In genomic region chr22:38700789-38701628, GRCh38 we compare ENCODE assay signal across 1 cellular context.
TF ChIP-seq lines count a peak whose summit lies in the region.

Gene JOSD1, minus strand, starts transcription at chr22:38700943. Its CDS starts 956 bp downstream, at chr22:38699987.

TF ChIP-seq in K562, 482 proteins besides CTCF, POLR2A, EP300 and RAD21 (continued from another document and continues in another):
- TF ChIP-seq ZNF407 (IDR thresholded peaks at IDR 0.05; ENCODE audit: low read depth) (no peak), XRCC5 (IDR thresholded peaks at IDR 0.05; ENCODE audit: low read depth, low read length) (no peak), LCOR (CRISPR knock-in tag; IDR thresholded peaks at IDR 0.05) (0 out of 2 replicates have a peak, but pooled peaks have one; percentile 19), MXI1 (IDR thresholded peaks at IDR 0.05; ENCODE audit: low read depth, low read length) (no peak), ZNF586 (CRISPR knock-in tag; conservative IDR thresholded peaks at IDR 0.05) (no peak), ZNF274 (IDR thresholded peaks at IDR 0.05; ENCODE audit: borderline replicate concordance, low read depth, low read length) (no peak), KLF10 (CRISPR knock-in tag; IDR thresholded peaks at IDR 0.05) (no peak), IRF2 (CRISPR knock-in tag; IDR thresholded peaks at IDR 0.05) (no peak), NR1H2 (CRISPR knock-in tag; IDR thresholded peaks at IDR 0.05) (0 out of 2 replicates have a peak, but pooled peaks have one; percentile 7), TAF15 (IDR thresholded peaks at IDR 0.05; ENCODE audit: low read depth, low read length) (no peak), JUN (IDR thresholded peaks at IDR 0.05; ENCODE audit: borderline replicate concordance, low read depth, low read length) (peak; percentile 91), JUN (CRISPR knock-in tag; IDR thresholded peaks at IDR 0.05; ENCODE audit: borderline replicate concordance) (peak; percentile 61; the same call in 1 of the 2 replicates), IFI16 (CRISPR knock-in tag; IDR thresholded peaks at IDR 0.05) (no peak), NFYB (IDR thresholded peaks at IDR 0.05; ENCODE audit: extremely low read depth, insufficient read length) (no peak), ZNF174 (CRISPR knock-in tag; IDR thresholded peaks at IDR 0.05) (no peak), ZNF551 (CRISPR knock-in tag; IDR thresholded peaks at IDR 0.05) (no peak), BCL6 (CRISPR knock-in tag; IDR thresholded peaks at IDR 0.05) (no peak), NCOA6 (IDR thresholded peaks at IDR 0.05) (no peak), ZNF785 (CRISPR knock-in tag; IDR thresholded peaks at IDR 0.05) (no peak), HOXB6 (CRISPR knock-in tag; IDR thresholded peaks at IDR 0.05; ENCODE audit: borderline replicate concordance) (no peak), ZNF780A (CRISPR knock-in tag; IDR thresholded peaks at IDR 0.05) (no peak), USF1 (CRISPR knock-in tag; IDR thresholded peaks at IDR 0.05) (peak; percentile 2; the same call in 1 of the 2 replicates), THRAP3 (IDR thresholded peaks at IDR 0.05; ENCODE audit: borderline replicate concordance) (no peak), MYNN (IDR thresholded peaks at IDR 0.05) (no peak), MYNN (CRISPR knock-in tag; IDR thresholded peaks at IDR 0.05) (no peak), ZFP91 (CRISPR knock-in tag; IDR thresholded peaks at IDR 0.05) (no peak), ZNF143 (CRISPR knock-in tag; IDR thresholded peaks at IDR 0.05) (no peak), BRD4 (IDR thresholded peaks at IDR 0.05) (no peak), ARID2 (IDR thresholded peaks at IDR 0.05) (no peak), HLTF (IDR thresholded peaks at IDR 0.05) (no peak), GABPB1 (CRISPR knock-in tag; IDR thresholded peaks at IDR 0.05) (peak; percentile 90), SRF (CRISPR knock-in tag; IDR thresholded peaks at IDR 0.05) (no peak), E2F1 (CRISPR knock-in tag; IDR thresholded peaks at IDR 0.05) (no peak), ZNF512 (tag; IDR thresholded peaks at IDR 0.05) (no peak), EGR1 (conservative IDR thresholded peaks at IDR 0.05) (peak; percentile 88), LARP7 (IDR thresholded peaks at IDR 0.05) (no peak)
- TF ChIP-seq, protein P1, sequence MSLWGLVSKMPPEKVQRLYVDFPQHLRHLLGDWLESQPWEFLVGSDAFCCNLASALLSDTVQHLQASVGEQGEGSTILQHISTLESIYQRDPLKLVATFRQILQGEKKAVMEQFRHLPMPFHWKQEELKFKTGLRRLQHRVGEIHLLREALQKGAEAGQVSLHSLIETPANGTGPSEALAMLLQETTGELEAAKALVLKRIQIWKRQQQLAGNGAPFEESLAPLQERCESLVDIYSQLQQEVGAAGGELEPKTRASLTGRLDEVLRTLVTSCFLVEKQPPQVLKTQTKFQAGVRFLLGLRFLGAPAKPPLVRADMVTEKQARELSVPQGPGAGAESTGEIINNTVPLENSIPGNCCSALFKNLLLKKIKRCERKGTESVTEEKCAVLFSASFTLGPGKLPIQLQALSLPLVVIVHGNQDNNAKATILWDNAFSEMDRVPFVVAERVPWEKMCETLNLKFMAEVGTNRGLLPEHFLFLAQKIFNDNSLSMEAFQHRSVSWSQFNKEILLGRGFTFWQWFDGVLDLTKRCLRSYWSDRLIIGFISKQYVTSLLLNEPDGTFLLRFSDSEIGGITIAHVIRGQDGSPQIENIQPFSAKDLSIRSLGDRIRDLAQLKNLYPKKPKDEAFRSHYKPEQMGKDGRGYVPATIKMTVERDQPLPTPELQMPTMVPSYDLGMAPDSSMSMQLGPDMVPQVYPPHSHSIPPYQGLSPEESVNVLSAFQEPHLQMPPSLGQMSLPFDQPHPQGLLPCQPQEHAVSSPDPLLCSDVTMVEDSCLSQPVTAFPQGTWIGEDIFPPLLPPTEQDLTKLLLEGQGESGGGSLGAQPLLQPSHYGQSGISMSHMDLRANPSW (CRISPR knock-in tag; IDR thresholded peaks at IDR 0.05): no peak
- TF ChIP-seq, protein P2, sequence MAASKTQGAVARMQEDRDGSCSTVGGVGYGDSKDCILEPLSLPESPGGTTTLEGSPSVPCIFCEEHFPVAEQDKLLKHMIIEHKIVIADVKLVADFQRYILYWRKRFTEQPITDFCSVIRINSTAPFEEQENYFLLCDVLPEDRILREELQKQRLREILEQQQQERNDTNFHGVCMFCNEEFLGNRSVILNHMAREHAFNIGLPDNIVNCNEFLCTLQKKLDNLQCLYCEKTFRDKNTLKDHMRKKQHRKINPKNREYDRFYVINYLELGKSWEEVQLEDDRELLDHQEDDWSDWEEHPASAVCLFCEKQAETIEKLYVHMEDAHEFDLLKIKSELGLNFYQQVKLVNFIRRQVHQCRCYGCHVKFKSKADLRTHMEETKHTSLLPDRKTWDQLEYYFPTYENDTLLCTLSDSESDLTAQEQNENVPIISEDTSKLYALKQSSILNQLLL (CRISPR knock-in tag; IDR thresholded peaks at IDR 0.05; ENCODE audit: borderline replicate concordance): no peak
- TF ChIP-seq, protein P3, sequence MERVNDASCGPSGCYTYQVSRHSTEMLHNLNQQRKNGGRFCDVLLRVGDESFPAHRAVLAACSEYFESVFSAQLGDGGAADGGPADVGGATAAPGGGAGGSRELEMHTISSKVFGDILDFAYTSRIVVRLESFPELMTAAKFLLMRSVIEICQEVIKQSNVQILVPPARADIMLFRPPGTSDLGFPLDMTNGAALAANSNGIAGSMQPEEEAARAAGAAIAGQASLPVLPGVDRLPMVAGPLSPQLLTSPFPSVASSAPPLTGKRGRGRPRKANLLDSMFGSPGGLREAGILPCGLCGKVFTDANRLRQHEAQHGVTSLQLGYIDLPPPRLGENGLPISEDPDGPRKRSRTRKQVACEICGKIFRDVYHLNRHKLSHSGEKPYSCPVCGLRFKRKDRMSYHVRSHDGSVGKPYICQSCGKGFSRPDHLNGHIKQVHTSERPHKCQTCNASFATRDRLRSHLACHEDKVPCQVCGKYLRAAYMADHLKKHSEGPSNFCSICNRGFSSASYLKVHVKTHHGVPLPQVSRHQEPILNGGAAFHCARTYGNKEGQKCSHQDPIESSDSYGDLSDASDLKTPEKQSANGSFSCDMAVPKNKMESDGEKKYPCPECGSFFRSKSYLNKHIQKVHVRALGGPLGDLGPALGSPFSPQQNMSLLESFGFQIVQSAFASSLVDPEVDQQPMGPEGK (CRISPR knock-in tag; IDR thresholded peaks at IDR 0.05; ENCODE audit: borderline replicate concordance): no peak
- TF ChIP-seq, protein P4, sequence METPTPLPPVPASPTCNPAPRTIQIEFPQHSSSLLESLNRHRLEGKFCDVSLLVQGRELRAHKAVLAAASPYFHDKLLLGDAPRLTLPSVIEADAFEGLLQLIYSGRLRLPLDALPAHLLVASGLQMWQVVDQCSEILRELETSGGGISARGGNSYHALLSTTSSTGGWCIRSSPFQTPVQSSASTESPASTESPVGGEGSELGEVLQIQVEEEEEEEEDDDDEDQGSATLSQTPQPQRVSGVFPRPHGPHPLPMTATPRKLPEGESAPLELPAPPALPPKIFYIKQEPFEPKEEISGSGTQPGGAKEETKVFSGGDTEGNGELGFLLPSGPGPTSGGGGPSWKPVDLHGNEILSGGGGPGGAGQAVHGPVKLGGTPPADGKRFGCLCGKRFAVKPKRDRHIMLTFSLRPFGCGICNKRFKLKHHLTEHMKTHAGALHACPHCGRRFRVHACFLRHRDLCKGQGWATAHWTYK (CRISPR knock-in tag; IDR thresholded peaks at IDR 0.05): no peak
- TF ChIP-seq, protein P5, sequence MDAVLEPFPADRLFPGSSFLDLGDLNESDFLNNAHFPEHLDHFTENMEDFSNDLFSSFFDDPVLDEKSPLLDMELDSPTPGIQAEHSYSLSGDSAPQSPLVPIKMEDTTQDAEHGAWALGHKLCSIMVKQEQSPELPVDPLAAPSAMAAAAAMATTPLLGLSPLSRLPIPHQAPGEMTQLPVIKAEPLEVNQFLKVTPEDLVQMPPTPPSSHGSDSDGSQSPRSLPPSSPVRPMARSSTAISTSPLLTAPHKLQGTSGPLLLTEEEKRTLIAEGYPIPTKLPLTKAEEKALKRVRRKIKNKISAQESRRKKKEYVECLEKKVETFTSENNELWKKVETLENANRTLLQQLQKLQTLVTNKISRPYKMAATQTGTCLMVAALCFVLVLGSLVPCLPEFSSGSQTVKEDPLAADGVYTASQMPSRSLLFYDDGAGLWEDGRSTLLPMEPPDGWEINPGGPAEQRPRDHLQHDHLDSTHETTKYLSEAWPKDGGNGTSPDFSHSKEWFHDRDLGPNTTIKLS (IDR thresholded peaks at IDR 0.05; ENCODE audit: borderline replicate concordance, low read depth): peak; percentile 64; the same call in 1 of the 2 replicates
